ENCODE assay signal across 9 cellular contexts in genomic region chr20:23995905-23996666, GRCh38. TPM values are rescaled to one million over a fixed set of nuclear protein-coding genes. Genes with fewer than 3 reads are reported as not detected.
DNase-seq lines count a peak whose midpoint lies in the region; ATAC-seq, FAIRE-seq and TF ChIP-seq lines count a peak whose summit lies in the region.
"Had no signal": no experiment of that assay in that cellular context is flagged by ENCODE, and none has a peak within 500 bp of the region (broad histone marks: within the 10 kb centered on the region; RNA-seq: fewer than 3 reads in every experiment).

No MANE protein-coding gene starts in this region.

- 49 to 52% (median 51%) methylated on average over 11 of the region's 11 CpGs for WGBS in small intestine, 3 donors

- peak; percentile 65 for TF ChIP-seq CTCF in AG09309 (IDR thresholded peaks at IDR 0.05; ENCODE audit: control insufficient read depth, insufficient read depth, low read depth, low read length, missing control alignments)

- no peak for DNase-seq in AG09309 (ENCODE audit: low read depth)
- DNase-seq in RPMI7951 (ENCODE audit: low read depth) = peak; percentile 41
- DNase-seq in activated effector memory CD4-positive, alpha-beta T cell treated with anti-CD3 and anti-CD28 coated beads, Interleukin-2, amount 50 U/mL, for 16 hours = peak; percentile 86
- peak; percentile 69 for DNase-seq in left cardiac atrium
- peak; percentile 31 for DNase-seq in small intestine

- H3K27ac ChIP-seq in small intestine (ENCODE audit: low read depth in 1 of 2, low read length in 1 of 2) = no peak overlapping the region

- intact Hi-C loops in left cardiac atrium (cut with DNase I) = loop anchor here (5.0 to 10.0 kb wide), 3 partner anchors 59 to 109 kb away; no protein-coding TSS in a partner anchor

- H3K4me3 ChIP-seq in AG09309 (ENCODE audit: control insufficient read depth, low read depth, low read length) (no peak overlapping the region), small intestine (ENCODE audit: low read depth in 1 of 2, low read length in 2 of 2) (no peak overlapping the region)

- ATAC-seq in GM19468 (IDR thresholded peaks at IDR 0.05; ENCODE audit: extremely low read depth, unreplicated experiment) (peak; percentile 32), left cardiac atrium (no peak), HG02642 (IDR thresholded peaks at IDR 0.05; ENCODE audit: poor library complexity, unreplicated experiment) (no peak), HG03432 (IDR thresholded peaks at IDR 0.05; ENCODE audit: unreplicated experiment) (no peak)

- peak; percentile 98 for FAIRE-seq in small intestine (lab: Jason Lieb, UNC)

- H3K36me3 ChIP-seq in small intestine (ENCODE audit: control insufficient read depth in 2 of 2, insufficient read depth in 2 of 2, low read length in 2 of 2) = no peaks in the 10 kb centered on the region

- H3K9me3 ChIP-seq in small intestine (ENCODE audit: control insufficient read depth, low read depth) = no peaks in the 10 kb centered on the region

- H3K4me1 ChIP-seq in small intestine (ENCODE audit: control insufficient read depth in 2 of 2, insufficient read depth in 1 of 2, low read depth in 1 of 2, low read length in 1 of 2) = no peaks in the 10 kb centered on the region

- H3K27me3 ChIP-seq in small intestine (ENCODE audit: control insufficient read depth in 2 of 2, insufficient read depth in 2 of 2, low read length in 2 of 2) = peaks cover 0 to 2% of the 10 kb centered on the region in 2 donors

RNA-seq across cellular contexts. Expression of gene GGTLC1, which starts 7.5 kb away (rescaled TPM):
- not detected in 2 replicates for total RNA-seq in RPMI7951 (2014; rRNA removed; shearing (Covaris generic))
- total RNA-seq in left cardiac atrium = not detected
- not detected for polyA plus RNA-seq in small intestine
- total RNA-seq: pulmonary artery endothelial cell had no signal
